Comparison of ENCODE assay signal across 9 cellular contexts in genomic region chr5:37774912-37775483, GRCh38.
DNase-seq lines count a peak whose midpoint lies in the region; ATAC-seq and TF ChIP-seq lines count a peak whose summit lies in the region.
"Had no signal": no experiment of that assay in that cellular context is flagged by ENCODE, and none has a peak within 500 bp of the region (broad histone marks: within the 10 kb centered on the region; RNA-seq: fewer than 3 reads in every experiment).

No MANE protein-coding gene starts in this region.

- no peak overlapping the region for H3K4me3 Mint-ChIP-seq in activated CD4-positive, alpha-beta memory T cell treated with anti-CD3 and anti-CD28 coated beads for 36 hours
- H3K4me3 Mint-ChIP-seq: activated naive CD8-positive, alpha-beta T cell had no signal

- peaks cover 2% of the 10 kb centered on the region for H3K27me3 Mint-ChIP-seq in activated CD4-positive, alpha-beta memory T cell treated with anti-CD3 and anti-CD28 coated beads for 36 hours

- intact Hi-C loops in activated CD4-positive, alpha-beta memory T cell treated with anti-CD3 and anti-CD28 coated beads for 36 hours (cut with micrococcal nuclease) = no loop called here

- H3K27ac ChIP-seq in liver (ENCODE audit: low read depth in 1 of 2, low read length in 2 of 2) (no peak overlapping the region), caudate nucleus (ENCODE audit: low read depth, low read length) (no peak overlapping the region)

- peak; percentile 67 for DNase-seq in COLO668 (lab: John Stamatoyannopoulos, UW; ENCODE audit: unreplicated experiment)
- peak; percentile 23 for DNase-seq in HCEC 1CT
- peak; percentile 13 for DNase-seq in activated CD4-positive, alpha-beta memory T cell treated with anti-CD3 and anti-CD28 coated beads for 36 hours
- DNase-seq in NCI-H187 (lab: John Stamatoyannopoulos, UW) = no peak
- no peak for DNase-seq in activated gamma-delta T cell treated with Interleukin-2 at 50 U/mL for 16 hours
- no peak for DNase-seq in caudate nucleus (lab: John Stamatoyannopoulos, UW)

- no peak overlapping the region for H3K4me3 ChIP-seq in liver (ENCODE audit: low read depth in 1 of 3, low read length in 3 of 3)

- ATAC-seq in GM19397 (IDR thresholded peaks at IDR 0.05; ENCODE audit: unreplicated experiment) = no peak

- peaks cover 5% of the 10 kb centered on the region for H3K36me3 Mint-ChIP-seq in activated CD4-positive, alpha-beta memory T cell treated with anti-CD3 and anti-CD28 coated beads for 36 hours

- peak; percentile 26 to 37 for TF ChIP-seq RAD21 in liver (IDR thresholded peaks at IDR 0.05)

- no peak overlapping the region for H3K27ac Mint-ChIP-seq in activated CD4-positive, alpha-beta memory T cell treated with anti-CD3 and anti-CD28 coated beads for 36 hours
- H3K27ac Mint-ChIP-seq: activated naive CD8-positive, alpha-beta T cell had no signal

- no peaks in the 10 kb centered on the region for H3K27me3 ChIP-seq in liver (ENCODE audit: control insufficient read depth in 4 of 4, insufficient read depth in 4 of 4, low read length in 3 of 4)

- POLR2A ChIA-PET in activated CD4-positive, alpha-beta memory T cell treated with anti-CD3 and anti-CD28 coated beads for 36 hours (lab: Charles Lee) = no interaction called here

- H3K9me3 Mint-ChIP-seq in activated CD4-positive, alpha-beta memory T cell treated with anti-CD3 and anti-CD28 coated beads for 36 hours = peaks cover 21% of the 10 kb centered on the region

- H3K4me1 Mint-ChIP-seq in activated CD4-positive, alpha-beta memory T cell treated with anti-CD3 and anti-CD28 coated beads for 36 hours (ENCODE audit: low read depth) = no peaks in the 10 kb centered on the region

- WGBS in liver = 98% methylated on average over 9 of the region's 9 CpGs

- H3K4me1 ChIP-seq in liver (ENCODE audit: control insufficient read depth in 4 of 4, insufficient read depth in 4 of 4, low read length in 3 of 4) = peaks cover 7 to 20% (median 20%) of the 10 kb centered on the region in 4 donors

- peak; percentile 41 for TF ChIP-seq CTCF in liver (IDR thresholded peaks at IDR 0.05; ENCODE audit: low read depth, low read length, missing input control)

- no peak overlapping the region for H3K9ac ChIP-seq in liver (ENCODE audit: low read depth in 1 of 2, low read length in 2 of 2)

- CTCF ChIA-PET in activated CD4-positive, alpha-beta memory T cell treated with anti-CD3 and anti-CD28 coated beads for 36 hours (lab: Charles Lee) = interaction anchor here (0.6 to 1.9 kb wide), 8 partner anchors 19 to 1203 kb away, joined by 3 to 8 read pairs (median 3); no protein-coding TSS in a partner anchor

- no peaks in the 10 kb centered on the region for H3K36me3 ChIP-seq in liver (ENCODE audit: control insufficient read depth in 4 of 4, insufficient read depth in 3 of 4, low read depth in 1 of 4, low read length in 3 of 4)

- peaks cover 0 to 7% (median 0%) of the 10 kb centered on the region in 4 donors for H3K9me3 ChIP-seq in liver (ENCODE audit: control insufficient read depth in 4 of 4, low read length in 3 of 4)

TF ChIP-seq in liver, 16 proteins besides CTCF, POLR2A, EP300 and RAD21:
- no peak for TF ChIP-seq HNF4A (conservative IDR thresholded peaks at IDR 0.05)

Comparison
In these comparisons a context has a peak if more than half of its experiments do, and no peak if none do; other contexts are left out.
1. DNase-seq: peak in COLO668 (single experiment), HCEC 1CT (single experiment) and activated CD4-positive, alpha-beta memory T cell treated with anti-CD3 and anti-CD28 coated beads for 36 hours (single experiment); none in NCI-H187 (0 of 2), activated gamma-delta T cell treated with Interleukin-2 at 50 U/mL for 16 hours (single experiment) and caudate nucleus (0 of 61).